8 cellular contexts compared by ENCODE assay signal in the genomic region with DNA sequence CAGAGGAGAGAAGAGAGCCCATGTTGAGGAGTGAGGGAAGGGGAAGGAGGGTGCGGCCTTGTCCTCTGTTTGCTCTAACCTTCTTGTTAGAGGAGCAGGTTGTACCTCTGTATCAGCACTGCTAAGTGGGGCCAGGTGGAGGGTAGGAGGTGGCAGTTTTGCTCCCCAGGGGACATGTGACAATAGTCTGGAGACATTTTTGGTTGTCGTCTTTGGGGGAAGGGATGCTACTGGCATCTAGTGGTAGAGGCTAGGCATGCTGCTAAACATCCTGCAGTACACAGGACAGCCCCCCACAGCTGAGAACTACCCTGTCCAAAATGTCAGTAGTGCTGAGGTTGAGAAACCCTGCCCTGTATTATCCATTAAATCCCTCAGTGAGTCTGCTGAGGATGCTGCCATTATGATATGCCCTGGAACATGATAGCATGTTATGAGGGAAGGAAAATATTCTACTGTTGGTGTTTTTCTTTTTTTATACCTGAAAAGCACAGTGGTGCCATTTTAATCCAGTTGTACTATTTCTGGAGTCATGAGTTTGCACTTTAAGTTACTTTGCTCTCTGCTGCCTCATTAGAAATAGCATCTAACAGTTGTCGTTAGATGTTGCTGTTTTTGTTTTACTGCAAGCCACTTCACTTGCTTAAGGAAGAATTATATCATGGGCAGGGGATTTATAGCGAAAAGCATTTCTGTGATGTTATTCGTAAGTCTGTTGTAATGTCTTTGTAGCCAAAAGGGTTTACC.
A peak's percentile ranks its signal among the peaks of the same experiment; 100 is the strongest.
DNase-seq lines count a peak whose midpoint lies in the region; ATAC-seq, FAIRE-seq and TF ChIP-seq lines count a peak whose summit lies in the region.

No MANE protein-coding gene starts in this region.

- no peaks in the 10 kb centered on the region for H3K9me3 Mint-ChIP-seq in T-helper 2 cell treated with Interferon-gamma antibody and Interleukin-4, amounts not matched to agents 5 μg/mL and 100 μg/mL, for 36 hours

- H3K4me3 Mint-ChIP-seq in T-helper 2 cell treated with Interferon-gamma antibody and Interleukin-4, amounts not matched to agents 5 μg/mL and 100 μg/mL, for 36 hours, result no peak overlapping the region

- H3K4me1 Mint-ChIP-seq in T-helper 2 cell treated with Interferon-gamma antibody and Interleukin-4, amounts not matched to agents 5 μg/mL and 100 μg/mL, for 36 hours (ENCODE audit: low read depth), result peaks cover 6% of the 10 kb centered on the region

- DNase-seq in Right ventricle myocardium superior, result no peak
- no peak for DNase-seq in cardiac septum (ENCODE audit: low spot score)
- peak; percentile 10 for DNase-seq in NCI-H2171 (lab: John Stamatoyannopoulos, UW)
- no peak for DNase-seq in bronchial epithelial cell (ENCODE audit: low read depth)
- peak; percentile 57 for DNase-seq in medulla oblongata (ENCODE audit: extremely low spot score)
- no peak for DNase-seq in T-helper 2 cell treated with Interferon-gamma antibody and Interleukin-4, amounts not matched to agents 5 μg/mL and 100 μg/mL, for 36 hours (ENCODE audit: low spot score)
- DNase-seq in DMS79 (lab: John Stamatoyannopoulos, UW), result no peak

- peak; percentile 51 for ATAC-seq in Right ventricle myocardium superior (ENCODE audit: poor library complexity)
- peak; percentile 46 for ATAC-seq in HG02678 (IDR thresholded peaks at IDR 0.05; ENCODE audit: unreplicated experiment)

- no peaks in the 10 kb centered on the region for H3K27me3 ChIP-seq in bronchial epithelial cell (ENCODE audit: control insufficient read depth, insufficient read depth, low read length)

- H3K4me3 ChIP-seq in bronchial epithelial cell (ENCODE audit: low read depth, low read length), result no peak overlapping the region

- intact Hi-C loops in Right ventricle myocardium superior (cut with DNase I) (no loop called here), cardiac septum (cut with DNase I) (no loop called here)

- H3K27ac Mint-ChIP-seq in T-helper 2 cell treated with Interferon-gamma antibody and Interleukin-4, amounts not matched to agents 5 μg/mL and 100 μg/mL, for 36 hours, result no peak overlapping the region

- H3K27me3 Mint-ChIP-seq in T-helper 2 cell treated with Interferon-gamma antibody and Interleukin-4, amounts not matched to agents 5 μg/mL and 100 μg/mL, for 36 hours (ENCODE audit: low read depth), result no peaks in the 10 kb centered on the region

- FAIRE-seq in bronchial epithelial cell (lab: Jason Lieb, UNC), result no peak

- no peaks in the 10 kb centered on the region for H3K36me3 ChIP-seq in bronchial epithelial cell (ENCODE audit: control insufficient read depth, insufficient read depth, low read length)

- peak; percentile 28 for TF ChIP-seq CTCF in bronchial epithelial cell (IDR thresholded peaks at IDR 0.05; ENCODE audit: insufficient read depth, low read length, severe bottlenecking)

- peaks cover 9% of the 10 kb centered on the region for H3K36me3 Mint-ChIP-seq in T-helper 2 cell treated with Interferon-gamma antibody and Interleukin-4, amounts not matched to agents 5 μg/mL and 100 μg/mL, for 36 hours (ENCODE audit: low read depth)

Comparison
In these comparisons a context has a peak if more than half of its experiments do, and no peak if none do; other contexts are left out.
1. DNase-seq: peak in NCI-H2171 (single experiment) and medulla oblongata (single experiment); none in Right ventricle myocardium superior (single experiment), cardiac septum (single experiment), bronchial epithelial cell (single experiment), T-helper 2 cell treated with Interferon-gamma antibody and Interleukin-4, amounts not matched to agents 5 μg/mL and 100 μg/mL, for 36 hours (single experiment) and DMS79 (single experiment).